Comparison of ENCODE assay signal across 9 cellular contexts in the genomic region with DNA sequence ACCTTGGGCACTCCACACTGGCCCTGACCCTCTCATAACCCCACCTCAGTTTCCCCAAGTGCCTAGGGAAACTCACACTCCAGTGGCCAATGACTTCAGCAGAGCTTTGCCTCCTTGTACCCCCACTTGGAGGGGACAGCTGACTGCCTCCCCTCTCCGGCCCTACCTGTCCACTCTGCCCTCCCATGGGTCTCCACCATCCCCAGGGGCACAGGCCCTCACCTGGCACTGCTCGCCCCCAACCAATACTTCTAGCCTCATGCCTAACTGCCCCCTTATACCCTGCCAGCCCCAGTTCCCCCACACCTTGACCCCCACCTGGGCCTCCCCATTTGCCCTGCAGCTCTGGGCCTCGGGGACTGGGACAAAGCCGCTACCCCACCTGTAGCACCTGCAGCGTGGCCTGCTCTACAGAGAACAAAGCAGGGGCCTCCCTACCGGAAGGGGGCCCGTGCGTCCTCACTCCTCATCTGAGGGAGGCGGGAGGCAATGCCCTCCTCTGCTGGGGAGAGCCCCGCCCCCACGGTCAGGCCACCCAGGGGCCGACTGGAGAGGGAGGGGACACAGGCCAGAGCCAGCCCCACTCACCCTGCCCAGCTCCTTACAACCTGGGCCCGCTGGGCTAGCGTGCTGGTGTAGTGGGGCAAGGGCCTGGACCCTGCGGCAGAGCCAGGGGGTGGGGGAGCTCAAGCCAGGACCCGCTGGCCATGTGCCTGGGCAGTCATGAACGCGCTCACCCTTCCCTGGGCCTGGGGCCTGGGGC. TPM values are rescaled to one million over a fixed set of nuclear protein-coding genes. Genes with fewer than 3 reads are reported as not detected.
DNase-seq lines count a peak whose midpoint lies in the region; ATAC-seq and TF ChIP-seq lines count a peak whose summit lies in the region.
"Had no signal": no experiment of that assay in that cellular context is flagged by ENCODE, and none has a peak within 500 bp of the region (broad histone marks: within the 10 kb centered on the region; RNA-seq: fewer than 3 reads in every experiment).

No MANE protein-coding gene starts in this region.

- no peak overlapping the region for H4K5ac ChIP-seq in H9 (ENCODE audit: insufficient read length, low read depth, low read length)

- peak overlapping the region; percentile 50 for H3K14ac ChIP-seq in H9 (ENCODE audit: insufficient read depth, low read length)
- H3K14ac ChIP-seq in trophoblast cell (ENCODE audit: low read length) = no peak overlapping the region

- H3K4ac ChIP-seq in H9 (ENCODE audit: low read depth, low read length) (peak overlapping the region; percentile 0; the same call in 1 of the 2 replicates), trophoblast cell (ENCODE audit: low read depth, low read length) (peak overlapping the region; percentile 83)

- no peaks in the 10 kb centered on the region for H3K9me3 ChIP-seq in H9 (ENCODE audit: control insufficient read depth, low read depth, low read length)
- H3K9me3 ChIP-seq in colonic mucosa = no peaks in the 10 kb centered on the region
- peaks cover 5% of the 10 kb centered on the region for H3K9me3 ChIP-seq in trophoblast cell (ENCODE audit: insufficient read depth, low read depth, low read length)

- no peak for ATAC-seq in activated naive CD8-positive, alpha-beta T cell treated with anti-CD3 and anti-CD28 coated beads, Interleukin-2, amount 50 U/mL, for 24 hours
- no peak for ATAC-seq in HG02588 (IDR thresholded peaks at IDR 0.05; ENCODE audit: unreplicated experiment)

- H3K4me3 Mint-ChIP-seq in H9 = no peak overlapping the region
- no peak overlapping the region for H3K4me3 Mint-ChIP-seq in activated naive CD8-positive, alpha-beta T cell treated with anti-CD3 and anti-CD28 coated beads, Interleukin-2, amount 50 U/mL, for 24 hours

- peak overlapping the region; percentile 65 to 89 (median 70); a peak in 4 of 7 replicates for H3K27ac Mint-ChIP-seq in H9
- no peak overlapping the region for H3K27ac Mint-ChIP-seq in activated naive CD8-positive, alpha-beta T cell treated with anti-CD3 and anti-CD28 coated beads, Interleukin-2, amount 50 U/mL, for 24 hours

- peak overlapping the region; percentile 47 for H4K91ac ChIP-seq in H9 (ENCODE audit: insufficient read length, low read depth, low read length)
- no peak overlapping the region for H4K91ac ChIP-seq in trophoblast cell (ENCODE audit: low read depth, low read length)

- no peaks in the 10 kb centered on the region for H3K9me3 Mint-ChIP-seq in H9
- no peaks in the 10 kb centered on the region for H3K9me3 Mint-ChIP-seq in activated naive CD8-positive, alpha-beta T cell treated with anti-CD3 and anti-CD28 coated beads, Interleukin-2, amount 50 U/mL, for 24 hours

- H2AFZ ChIP-seq in H9 (ENCODE audit: low read length) (no peak overlapping the region), trophoblast cell (ENCODE audit: insufficient read depth, low read length, poor library complexity) (no peak overlapping the region)

- no peak overlapping the region for H2BK15ac ChIP-seq in H9 (ENCODE audit: low read depth, low read length)

- no peaks in the 10 kb centered on the region for H3K27me3 Mint-ChIP-seq in H9 (ENCODE audit: low read depth)
- H3K27me3 Mint-ChIP-seq in activated naive CD8-positive, alpha-beta T cell treated with anti-CD3 and anti-CD28 coated beads, Interleukin-2, amount 50 U/mL, for 24 hours = peaks cover 2% of the 10 kb centered on the region

- no peaks in the 10 kb centered on the region for H4K20me1 ChIP-seq in H9 (ENCODE audit: control insufficient read depth, insufficient read depth, insufficient read length)

- H3K4me2 ChIP-seq in H9 (ENCODE audit: insufficient read depth, insufficient read length, low read length) = no peak overlapping the region
- H3K4me2 ChIP-seq in trophoblast cell (ENCODE audit: low read length) = no peak overlapping the region

- H3K79me2 ChIP-seq in H9 (ENCODE audit: insufficient read depth, low read length) (peaks cover 4% of the 10 kb centered on the region; the same call in 1 of the 2 replicates), trophoblast cell (ENCODE audit: control insufficient read depth, insufficient read depth, low read length, poor library complexity) (peaks cover 64% of the 10 kb centered on the region)

- no peak overlapping the region for H2BK12ac ChIP-seq in H9 (ENCODE audit: insufficient read length, low read depth, low read length)
- H2BK12ac ChIP-seq in trophoblast cell (ENCODE audit: low read length) = no peak overlapping the region

- H3K79me1 ChIP-seq in H9 (ENCODE audit: insufficient read depth, low read depth, low read length, poor library complexity, severe bottlenecking) (peaks cover 5% of the 10 kb centered on the region), trophoblast cell (ENCODE audit: low read length) (peaks cover 25% of the 10 kb centered on the region)

- H2BK5ac ChIP-seq in H9 (ENCODE audit: insufficient read length, low read length) (no peak overlapping the region), trophoblast cell (ENCODE audit: low read depth, low read length, poor library complexity) (no peak overlapping the region)

- no peak overlapping the region for H3K56ac ChIP-seq in H9 (ENCODE audit: insufficient read length, low read depth, low read length)

- intact Hi-C loops in colonic mucosa (cut with DNase I) = no loop called here

- no CpG with 5 or more reads among the region's 18 CpGs for WGBS in H9 (ENCODE audit: extremely low coverage, insufficient read length, low lambda C conversion rate)
- WGBS in trophoblast cell (ENCODE audit: extremely low coverage, insufficient coverage, insufficient read length) = no CpG with 5 or more reads among the region's 18 CpGs

- H3K23ac ChIP-seq in H9 (ENCODE audit: insufficient read length, low read depth, low read length) (no peak overlapping the region), trophoblast cell (ENCODE audit: low read length) (no peak overlapping the region)

- DNase-seq in H9 (peak; percentile 70), colonic mucosa (no peak), trophoblast cell (peak in 1 of 2 donors; percentile 48), activated gamma-delta T cell treated with Interleukin-2 at 50 U/mL for 16 hours (no peak)
- DNase-seq in activated naive CD8-positive, alpha-beta T cell treated with anti-CD3 and anti-CD28 coated beads, Interleukin-2, amount 50 U/mL, for 24 hours = no peak
- DNase-seq: activated CD8-positive, alpha-beta memory T cell treated with anti-CD3 and anti-CD28 coated beads, Interleukin-2, amount 50 U/mL, for 48 hours; DMS79; stimulated activated naive CD4-positive, alpha-beta T cell had no signal

- H4K8ac ChIP-seq in H9 (replicated peaks; ENCODE audit: insufficient read length, low read depth, low read length) (no peak overlapping the region), trophoblast cell (ENCODE audit: low read depth, low read length) (no peak overlapping the region)

- peaks cover 0 to 4% (median 2%) of the 10 kb centered on the region in 3 experiments; a peak in 4 of 7 replicates for H3K36me3 Mint-ChIP-seq in H9 (ENCODE audit: insufficient read depth in 1 of 3, low read depth in 3 of 3)
- no peaks in the 10 kb centered on the region for H3K36me3 Mint-ChIP-seq in activated naive CD8-positive, alpha-beta T cell treated with anti-CD3 and anti-CD28 coated beads, Interleukin-2, amount 50 U/mL, for 24 hours (ENCODE audit: low read depth)

- H3K27ac ChIP-seq in H9 (ENCODE audit: insufficient read length, low read depth, low read length) (no peak overlapping the region), colonic mucosa (peak overlapping the region; percentile 67), trophoblast cell (ENCODE audit: low read depth, low read length) (no peak overlapping the region)

- TF ChIP-seq CTCF in H9 (conservative IDR thresholded peaks at IDR 0.05) (no peak), colonic mucosa (IDR thresholded peaks at IDR 0.05) (no peak)

- H3K9ac ChIP-seq in H9 (ENCODE audit: extremely low read depth, insufficient read length, low read length) = no peak overlapping the region
- peak overlapping the region in 1 of 2 donors; percentile 14 for H3K9ac ChIP-seq in colonic mucosa (ENCODE audit: low read depth in 2 of 2, low read length in 2 of 2)
- no peak overlapping the region for H3K9ac ChIP-seq in trophoblast cell (ENCODE audit: low read length)

- H4K12ac ChIP-seq in trophoblast cell (ENCODE audit: low read depth, low read length) = no peak overlapping the region

- H3K36me3 ChIP-seq in colonic mucosa (no peaks in the 10 kb centered on the region), trophoblast cell (ENCODE audit: control insufficient read depth in 1 of 2, insufficient read depth in 2 of 2, low read length in 2 of 2) (peaks cover 41 to 60% of the 10 kb centered on the region in 2 experiments)

- H2AK5ac ChIP-seq in H9 (ENCODE audit: insufficient read length, low read length) = no peak overlapping the region
- H2AK5ac ChIP-seq in trophoblast cell (ENCODE audit: low read length) = no peak overlapping the region

- H3K18ac ChIP-seq in H9 (ENCODE audit: insufficient read length, low read depth, low read length) (peak overlapping the region; percentile 18), trophoblast cell (ENCODE audit: low read length) (peak overlapping the region; percentile 43)

- H3K27me3 ChIP-seq in H9 (ENCODE audit: insufficient read depth, low read length) (no peaks in the 10 kb centered on the region), colonic mucosa (no peaks in the 10 kb centered on the region), trophoblast cell (ENCODE audit: insufficient read depth, low read length) (no peaks in the 10 kb centered on the region)

- H2BK20ac ChIP-seq in H9 (ENCODE audit: low read depth, low read length, poor library complexity, severe bottlenecking) = no peak overlapping the region

- H2BK120ac ChIP-seq in H9 (ENCODE audit: low read depth, low read length, poor library complexity, severe bottlenecking) (no peak overlapping the region), trophoblast cell (ENCODE audit: insufficient read depth, low read length, poor library complexity) (no peak overlapping the region)

- no peak overlapping the region for H3T11ph ChIP-seq in H9 (ENCODE audit: low read length)

- H3K4me1 ChIP-seq in H9 (ENCODE audit: insufficient read depth, low read length) (no peaks in the 10 kb centered on the region; the same call in 1 of the 2 replicates), colonic mucosa (no peaks in the 10 kb centered on the region), trophoblast cell (ENCODE audit: control insufficient read depth in 1 of 2, insufficient read depth in 2 of 2, low read length in 2 of 2) (peaks cover 44 to 56% of the 10 kb centered on the region in 2 experiments)

- peaks cover 3% of the 10 kb centered on the region for H3K23me2 ChIP-seq in H9 (ENCODE audit: insufficient read length, low read depth, low read length, poor library complexity, severe bottlenecking)

- peaks cover 28 to 57% of the 10 kb centered on the region in 2 experiments for H3K4me1 Mint-ChIP-seq in H9
- H3K4me1 Mint-ChIP-seq in activated naive CD8-positive, alpha-beta T cell treated with anti-CD3 and anti-CD28 coated beads, Interleukin-2, amount 50 U/mL, for 24 hours = no peaks in the 10 kb centered on the region

- H3K4me3 ChIP-seq in colonic mucosa (no peak overlapping the region), trophoblast cell (ENCODE audit: low read depth, low read length) (no peak overlapping the region)

RNA-seq across cellular contexts. Expression of a gene that starts 8.2 kb away (rescaled TPM):
- 200 and 201 TPM in 2 replicates for total RNA-seq in H9 (2021)
- 10 to 100 TPM; 32.5 to 35.5 TPM for total RNA-seq in colonic mucosa
- 135 and 147 TPM in 2 replicates for polyA plus RNA-seq in trophoblast cell (2013)

RNA-seq across cellular contexts. Expression of a gene that starts 28.0 kb away (rescaled TPM):
- total RNA-seq in H9 (2021) (1,715 and 1,736 TPM in 2 replicates), colonic mucosa (1,000 to 10,000 TPM; 1,359 to 1,579 TPM)
- polyA plus RNA-seq in trophoblast cell (2013) = 2,264 and 2,365 TPM in 2 replicates

RNA-seq across cellular contexts. Expression of a gene that starts 48.2 kb away (rescaled TPM):
- total RNA-seq in H9 (2021) (10.8 and 11.0 TPM in 2 replicates), colonic mucosa (10 to 100 TPM in 1 of 2 donors, 1 to 10 TPM in 1; 7.8 to 10.5 TPM)
- 15.0 and 15.1 TPM in 2 replicates for polyA plus RNA-seq in trophoblast cell (2013)

RNA-seq across cellular contexts. Expression of a gene that starts 56.1 kb away (rescaled TPM):
- total RNA-seq in H9 (2021) (153 and 154 TPM in 2 replicates), colonic mucosa (100 to 1,000 TPM in 1 of 2 donors, 10 to 100 TPM in 1; 70.5 to 109 TPM)
- 164 and 175 TPM in 2 replicates for polyA plus RNA-seq in trophoblast cell (2013)
